ENCODE assay signal across 8 cellular contexts in genomic region chr15:34337557-34338306, GRCh38. TPM values are rescaled to one million over a fixed set of nuclear protein-coding genes. Genes with fewer than 3 reads are reported as not detected.
DNase-seq lines count a peak whose midpoint lies in the region; ATAC-seq and TF ChIP-seq lines count a peak whose summit lies in the region.

Gene SLC12A6, minus strand, starts transcription at chr15:34337781. Its CDS starts 1,101 bp downstream, at chr15:34336680.

- H3K27ac ChIP-seq in left ventricle myocardium inferior (replicated peaks) (peak within 1 kb of the TSS; percentile 94), psoas muscle (peak within 1 kb of the TSS; percentile 91), urinary bladder (ENCODE audit: low read depth) (peak within 1 kb of the TSS; percentile 93)

- H3K27me3 ChIP-seq in left ventricle myocardium inferior (ENCODE audit: low read depth) (no peaks in the 10 kb centered on the region), psoas muscle (ENCODE audit: insufficient read depth in 3 of 3, low read length in 2 of 3) (no peaks in the 10 kb centered on the region)

- H3K9me3 ChIP-seq in T-helper 17 cell (ENCODE audit: control insufficient read depth, low read length, poor library complexity, severe bottlenecking) (no peaks in the 10 kb centered on the region), left ventricle myocardium inferior (replicated peaks) (no peaks in the 10 kb centered on the region), psoas muscle (no peaks in the 10 kb centered on the region)

- in situ Hi-C loops in GM13976 (cut with MboI; ENCODE audit: low sequenced_read_pairs, unreplicated experiment), result no loop called here

- peaks cover 38% of the 10 kb centered on the region for H3K4me1 Mint-ChIP-seq in T-helper 17 cell

- TF ChIP-seq CTCF in GM13976 (IDR thresholded peaks at IDR 0.05; ENCODE audit: borderline replicate concordance, control extremely low read depth, extremely low read depth, insufficient read depth, missing control alignments) (no peak), left ventricle myocardium inferior (IDR thresholded peaks at IDR 0.05; ENCODE audit: borderline replicate concordance) (no peak), psoas muscle (IDR thresholded peaks at IDR 0.05) (no peak)

- no peaks in the 10 kb centered on the region for H3K27me3 Mint-ChIP-seq in T-helper 17 cell

- H3K36me3 ChIP-seq in left ventricle myocardium inferior (peaks cover 19% of the 10 kb centered on the region), psoas muscle (ENCODE audit: insufficient read depth in 1 of 2, low read depth in 1 of 2) (peaks cover 0 to 26% of the 10 kb centered on the region in 2 donors), urinary bladder (ENCODE audit: insufficient read depth) (no peaks in the 10 kb centered on the region)

- 0% methylated on average over 64 to 78 of the region's 78 CpGs for WGBS in psoas muscle, 3 donors
- WGBS in urinary bladder, result under 1% methylated on average over 78 of the region's 78 CpGs

- peak within 1 kb of the TSS; percentile 98 for H3K4me3 Mint-ChIP-seq in T-helper 17 cell

- ATAC-seq in HG02840 (IDR thresholded peaks at IDR 0.05; ENCODE audit: low FRiP score, unreplicated experiment) (peak; percentile 61), T-helper 17 cell (peak; percentile 88), psoas muscle (peak; percentile 95 to 98 (median 97))

- peak within 1 kb of the TSS; percentile 86 for H3K4me3 ChIP-seq in left ventricle myocardium inferior
- H3K4me3 ChIP-seq in psoas muscle, result peak within 1 kb of the TSS; percentile 78
- H3K4me3 ChIP-seq in urinary bladder (ENCODE audit: low read depth, low read length), result peak within 1 kb of the TSS; percentile 88

- H3K4me1 ChIP-seq in left ventricle myocardium inferior (peaks cover 75% of the 10 kb centered on the region), psoas muscle (peaks cover 42% of the 10 kb centered on the region), urinary bladder (ENCODE audit: insufficient read depth) (peaks cover 2% of the 10 kb centered on the region)

- H3K36me3 Mint-ChIP-seq in T-helper 17 cell (ENCODE audit: low read depth), result peaks cover 2% of the 10 kb centered on the region

- DNase-seq in GM13976 (ENCODE audit: low spot score) (peak; percentile 92), NCI-H146 treated with DMSO at 0.1 percent for 48 hours (lab: John Stamatoyannopoulos, UW; ENCODE audit: unreplicated experiment) (peak; percentile 58), T-helper 17 cell (peak; percentile 90 to 92 (median 90)), amygdala (lab: John Stamatoyannopoulos, UW) (peak; percentile 44 to 98 (median 84)), left ventricle myocardium inferior (peak; percentile 91), psoas muscle (peak; percentile 94 to 96)

- peak within 1 kb of the TSS; percentile 97 for H3K27ac Mint-ChIP-seq in T-helper 17 cell

- intact Hi-C loops in left ventricle myocardium inferior (cut with micrococcal nuclease) (no loop called here), psoas muscle (cut with DNase I) (no loop called here)

RNA-seq across cellular contexts. Expression of gene SLC12A6, which starts in this region (rescaled TPM):
- 10 to 100 TPM; 57.9 to 69.2 TPM for total RNA-seq in T-helper 17 cell
- 25.7 TPM for total RNA-seq in left ventricle myocardium inferior
- total RNA-seq in psoas muscle, result 10 to 100 TPM in 3 of 4 donors, 1 to 10 TPM in 1; 8.7 to 22.1 (median 18.8) TPM
- 10 to 100 TPM in 1 of 3 donors, 1 to 10 TPM in 2; 2.3 to 12.3 (median 5.3) TPM for polyA plus RNA-seq in psoas muscle
- total RNA-seq in urinary bladder, result 22.2 TPM
- polyA plus RNA-seq in urinary bladder, result 6.6 TPM

Comparison
In these comparisons a context has a peak if more than half of its experiments do, and no peak if none do; other contexts are left out.
1. Peak in every context shown above with its lines: DNase-seq, ATAC-seq, H3K4me3 ChIP-seq and H3K27ac ChIP-seq.